8 cellular contexts compared by ENCODE assay signal in the genomic region with DNA sequence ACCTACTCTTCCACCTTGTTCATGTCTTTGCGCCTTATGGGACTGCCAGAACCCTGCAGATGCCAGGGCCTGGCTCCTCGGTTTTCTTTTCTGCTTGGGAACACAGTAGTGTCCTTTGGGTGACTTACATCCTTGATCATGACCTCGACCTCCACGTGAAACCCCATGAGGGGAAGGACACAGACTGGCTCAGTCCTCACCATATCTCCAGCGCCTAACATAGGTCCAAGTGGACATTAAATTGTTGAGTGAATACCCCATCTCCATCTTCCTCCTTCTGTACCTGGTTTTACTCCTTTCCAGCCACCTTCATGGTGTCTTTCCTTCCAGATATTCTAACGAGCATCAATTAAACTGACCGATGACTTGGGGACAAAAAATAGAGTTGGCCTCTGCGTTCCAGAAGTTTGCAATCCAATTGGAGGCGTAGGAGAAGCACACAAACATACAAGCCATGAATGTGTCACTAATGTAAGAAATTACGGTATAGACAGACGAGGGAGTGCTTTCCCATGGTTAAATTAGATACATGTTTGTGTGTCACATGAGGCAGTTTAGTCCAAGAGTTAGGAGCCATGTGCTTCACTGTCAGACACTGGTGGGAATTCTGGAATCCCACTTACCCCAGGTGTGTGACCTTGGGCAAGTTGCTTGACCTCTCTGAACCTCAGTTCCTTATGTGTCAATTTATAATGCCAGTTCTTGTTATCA. TPM values are rescaled to one million over a fixed set of nuclear protein-coding genes. Genes with fewer than 3 reads are reported as not detected.
A peak's percentile ranks its signal among the peaks of the same experiment; 100 is the strongest.
DNase-seq lines count a peak whose midpoint lies in the region; ATAC-seq, FAIRE-seq and TF ChIP-seq lines count a peak whose summit lies in the region.

No MANE protein-coding gene starts in this region.

- no peaks in the 10 kb centered on the region for H3K27me3 ChIP-seq in keratinocyte (ENCODE audit: control insufficient read depth, extremely low read depth, insufficient read depth, low read length)

- dilution Hi-C loops in keratinocyte (cut with MboI; ENCODE audit: extremely low pct_ligation_motif_present, low sequenced_read_pairs) = no loop called here

- H3K9me1 ChIP-seq in keratinocyte (ENCODE audit: control insufficient read depth, extremely low read depth, insufficient read depth, low read length) = no peaks in the 10 kb centered on the region

- TF ChIP-seq CTCF in keratinocyte (optimal IDR thresholded peaks at IDR 0.05 in 1 of 3, IDR thresholded peaks at IDR 0.05 in 1 of 3, conservative IDR thresholded peaks at IDR 0.05 in 1 of 3; ENCODE audit: extremely low read depth in 1 of 3, insufficient read depth in 2 of 3, low read length in 3 of 3) = no peak

- peaks cover 18% of the 10 kb centered on the region for H3K27me3 Mint-ChIP-seq in T-helper 1 cell treated with Interleukin-12 subunit alpha and Interleukin-12 subunit beta and Interleukin-4 antibody, amounts not matched to agents 30 μg/mL and 1 μg/mL, for 36 hours (ENCODE audit: low read depth)

- H3K4me1 ChIP-seq in keratinocyte (ENCODE audit: control insufficient read depth, extremely low read depth, insufficient read depth, low read length) = peaks cover 13% of the 10 kb centered on the region

- H3K4me1 Mint-ChIP-seq in T-helper 1 cell treated with Interleukin-12 subunit alpha and Interleukin-12 subunit beta and Interleukin-4 antibody, amounts not matched to agents 30 μg/mL and 1 μg/mL, for 36 hours (ENCODE audit: low read depth) = peaks cover 36% of the 10 kb centered on the region

- H3K4me2 ChIP-seq in keratinocyte (ENCODE audit: control insufficient read depth, extremely low read depth, insufficient read depth, low read depth, low read length) = peak overlapping the region; percentile 97

- H4K20me1 ChIP-seq in keratinocyte (ENCODE audit: control insufficient read depth, extremely low read depth, insufficient read depth, low read length) = no peaks in the 10 kb centered on the region

- H3K4me3 Mint-ChIP-seq in T-helper 1 cell treated with Interleukin-12 subunit alpha and Interleukin-12 subunit beta and Interleukin-4 antibody, amounts not matched to agents 30 μg/mL and 1 μg/mL, for 36 hours = peak overlapping the region; percentile 95

- no peaks in the 10 kb centered on the region for H3K9me3 Mint-ChIP-seq in T-helper 1 cell treated with Interleukin-12 subunit alpha and Interleukin-12 subunit beta and Interleukin-4 antibody, amounts not matched to agents 30 μg/mL and 1 μg/mL, for 36 hours
- H3K9me3 Mint-ChIP-seq in activated naive CD4-positive, alpha-beta T cell treated with anti-CD3 and anti-CD28 coated beads, Interleukin-2, amount 50 U/mL, for 72 hours = no peaks in the 10 kb centered on the region

- no peaks in the 10 kb centered on the region for H3K9me3 ChIP-seq in keratinocyte (ENCODE audit: control insufficient read depth, low read depth, low read length)

- ATAC-seq in activated naive CD4-positive, alpha-beta T cell treated with anti-CD3 and anti-CD28 coated beads, Interleukin-2, amount 50 U/mL, for 72 hours = peak in 1 of 2 donors; percentile 6
- no peak for ATAC-seq in HG02798 (IDR thresholded peaks at IDR 0.05; ENCODE audit: poor library complexity, unreplicated experiment)

- H3K9ac ChIP-seq in keratinocyte (ENCODE audit: control insufficient read depth, extremely low read depth, insufficient read depth, low read length) = peak overlapping the region; percentile 97

- DNase-seq in T-helper 1 cell (no peak), keratinocyte (ENCODE audit: low read depth, low spot score) (no peak), NCI-H1092 (lab: John Stamatoyannopoulos, UW) (no peak), AG20443 (ENCODE audit: low spot score) (no peak)
- DNase-seq in activated naive CD4-positive, alpha-beta T cell treated with anti-CD3 and anti-CD28 coated beads, Interleukin-2, amount 50 U/mL, for 72 hours (ENCODE audit: low spot score in 2 of 2) = peak in 1 of 2 donors; percentile 37

- peak; percentile 39 for FAIRE-seq in keratinocyte (lab: Jason Lieb, UNC)

- peaks cover 31% of the 10 kb centered on the region for H3K79me2 ChIP-seq in keratinocyte (ENCODE audit: control insufficient read depth, insufficient read depth, low read length)

- peak overlapping the region; percentile 97 for H2AFZ ChIP-seq in keratinocyte (ENCODE audit: control insufficient read depth, low read length)

- H3K36me3 Mint-ChIP-seq in T-helper 1 cell treated with Interleukin-12 subunit alpha and Interleukin-12 subunit beta and Interleukin-4 antibody, amounts not matched to agents 30 μg/mL and 1 μg/mL, for 36 hours (ENCODE audit: low read depth) = no peaks in the 10 kb centered on the region
- peaks cover 11 to 16% of the 10 kb centered on the region in 2 donors for H3K36me3 Mint-ChIP-seq in activated naive CD4-positive, alpha-beta T cell treated with anti-CD3 and anti-CD28 coated beads, Interleukin-2, amount 50 U/mL, for 72 hours

- H3K36me3 ChIP-seq in keratinocyte (ENCODE audit: control insufficient read depth in 2 of 2, extremely low read depth in 1 of 2, insufficient read depth in 2 of 2, low read length in 2 of 2) = no peaks in the 10 kb centered on the region

- H3K4me3 ChIP-seq in keratinocyte (ENCODE audit: control insufficient read depth in 2 of 3, extremely low read depth in 1 of 3, insufficient read depth in 2 of 3, low read depth in 1 of 3, low read length in 3 of 3) = peak overlapping the region; percentile 83 to 95 (median 90)

- H3K27ac ChIP-seq in keratinocyte (ENCODE audit: control insufficient read depth, insufficient read depth, low read length) = peak overlapping the region; percentile 91
- H3K27ac ChIP-seq in temporal lobe (ENCODE audit: low read depth, low read length) = peak overlapping the region; percentile 91

- peak overlapping the region; percentile 97 for H3K27ac Mint-ChIP-seq in T-helper 1 cell treated with Interleukin-12 subunit alpha and Interleukin-12 subunit beta and Interleukin-4 antibody, amounts not matched to agents 30 μg/mL and 1 μg/mL, for 36 hours
- peak overlapping the region; percentile 96 to 99 for H3K27ac Mint-ChIP-seq in activated naive CD4-positive, alpha-beta T cell treated with anti-CD3 and anti-CD28 coated beads, Interleukin-2, amount 50 U/mL, for 72 hours

RNA-seq across cellular contexts. Expression of gene HERC1, which starts 0.9 kb away (rescaled TPM):
- total RNA-seq in activated naive CD4-positive, alpha-beta T cell treated with anti-CD3 and anti-CD28 coated beads, Interleukin-2, amount 50 U/mL, for 72 hours = 100 to 1,000 TPM in 1 of 2 donors, 10 to 100 TPM in 1; 70.4 to 112 TPM
- polyA plus RNA-seq in keratinocyte = 12.9 to 17.5 TPM (median 16.5 TPM) in 3 replicates
- 16.6 TPM for polyA plus RNA-seq in keratinocyte (2011; ENCODE audit: low read depth)
- polyA plus RNA-seq in keratinocyte (2011; cell fraction: cytosol; rRNA removed) = 10.2 and 12.4 TPM in 2 replicates
- polyA plus RNA-seq in keratinocyte (2011; cell fraction: nucleus; rRNA removed) = 68.5 and 80.7 TPM in 2 replicates
- polyA plus RNA-seq in keratinocyte (2012; ENCODE audit: low replicate concordance) = 15.2 and 17.9 TPM in 2 replicates
- 57.3 to 86.6 TPM (median 63.4 TPM) in 3 replicates for polyA minus RNA-seq in keratinocyte
- 22.8 TPM for polyA minus RNA-seq in keratinocyte (2011; cell fraction: cytosol; rRNA and poly(A)+ RNA removed)
- polyA minus RNA-seq in keratinocyte (2011; cell fraction: nucleus; rRNA and poly(A)+ RNA removed) = 110 and 179 TPM in 2 replicates
- 209 TPM for total RNA-seq in temporal lobe
